Comparison of ENCODE assay signal across 13 cellular contexts in genomic region chr9:128025756-128026155, GRCh38. TPM values are rescaled to one million over a fixed set of nuclear protein-coding genes. Genes with fewer than 3 reads are reported as not detected.
DNase-seq lines count a peak whose midpoint lies in the region; ATAC-seq and TF ChIP-seq lines count a peak whose summit lies in the region.
"Had no signal": no experiment of that assay in that cellular context is flagged by ENCODE, and none has a peak within 500 bp of the region (broad histone marks: within the 10 kb centered on the region; RNA-seq: fewer than 3 reads in every experiment).

No MANE protein-coding gene starts in this region.

- peak overlapping the region; percentile 62 for H3K4me2 ChIP-seq in Loucy (ENCODE audit: low read depth, low read length, poor library complexity, severe bottlenecking)
- H3K4me2 ChIP-seq: GM23338 had no signal

- peak in 2 of 7 experiments; percentile 39 for DNase-seq in CD8-positive, alpha-beta T cell
- DNase-seq: activated gamma-delta T cell, NCI-H1105 treated with DMSO at 0.1 percent for 48 hours, upper lobe of right lung had no signal

- no peaks in the 10 kb centered on the region for H3K27me3 Mint-ChIP-seq in CD8-positive, alpha-beta T cell (ENCODE audit: low read depth)
- H3K27me3 Mint-ChIP-seq in activated naive CD8-positive, alpha-beta T cell, result no peaks in the 10 kb centered on the region

- peak overlapping the region; percentile 99 for H3K27ac Mint-ChIP-seq in CD8-positive, alpha-beta T cell
- peak overlapping the region; percentile 97 for H3K27ac Mint-ChIP-seq in activated naive CD8-positive, alpha-beta T cell
- H3K27ac Mint-ChIP-seq: GM23338 had no signal

- H3K36me3 ChIP-seq in CD8-positive, alpha-beta T cell (ENCODE audit: insufficient read depth, low read length), result no peaks in the 10 kb centered on the region
- H3K36me3 ChIP-seq in Loucy (ENCODE audit: insufficient read depth, low read length) (no peaks in the 10 kb centered on the region), neutrophil (no peaks in the 10 kb centered on the region)
- H3K36me3 ChIP-seq: prostate gland, upper lobe of right lung had no signal

- H3K9me3 ChIP-seq in CD8-positive, alpha-beta T cell (ENCODE audit: low read length), result no peaks in the 10 kb centered on the region
- H3K9me3 ChIP-seq in Loucy (ENCODE audit: insufficient read depth, low read depth, low read length) (no peaks in the 10 kb centered on the region), neutrophil (no peaks in the 10 kb centered on the region)
- H3K9me3 ChIP-seq: prostate gland, upper lobe of right lung had no signal

- no peaks in the 10 kb centered on the region for H3K36me3 Mint-ChIP-seq in CD8-positive, alpha-beta T cell
- peaks cover under 1% of the 10 kb centered on the region for H3K36me3 Mint-ChIP-seq in activated naive CD8-positive, alpha-beta T cell

- no peak overlapping the region for H2AFZ ChIP-seq in Loucy (ENCODE audit: low read length)
- H2AFZ ChIP-seq: GM23338 had no signal

- peaks cover 86% of the 10 kb centered on the region for H3K4me1 ChIP-seq in CD8-positive, alpha-beta T cell (ENCODE audit: insufficient read depth, low read length)
- peaks cover 66% of the 10 kb centered on the region for H3K4me1 ChIP-seq in Loucy (ENCODE audit: insufficient read depth, low read length, poor library complexity, severe bottlenecking)
- H3K4me1 ChIP-seq in neutrophil (ENCODE audit: control insufficient read depth in 1 of 2, insufficient read depth in 1 of 2, low read depth in 1 of 2, low read length in 1 of 2), result peaks cover 31 to 33% of the 10 kb centered on the region in 2 experiments
- H3K4me1 ChIP-seq: prostate gland had no signal

- H3K9me3 Mint-ChIP-seq in CD8-positive, alpha-beta T cell, result no peaks in the 10 kb centered on the region
- H3K9me3 Mint-ChIP-seq in activated naive CD8-positive, alpha-beta T cell (ENCODE audit: low read depth), result no peaks in the 10 kb centered on the region
- H3K9me3 Mint-ChIP-seq: GM23338 had no signal

- H3K27me3 ChIP-seq in CD8-positive, alpha-beta T cell (ENCODE audit: insufficient read depth, low read length), result no peaks in the 10 kb centered on the region
- H3K27me3 ChIP-seq in Loucy (ENCODE audit: insufficient read depth, low read length, poor library complexity, severe bottlenecking) (no peaks in the 10 kb centered on the region), neutrophil (peaks cover 9% of the 10 kb centered on the region)
- H3K27me3 ChIP-seq: upper lobe of right lung had no signal

- H3K9me2 ChIP-seq in Loucy (replicated peaks; ENCODE audit: low read depth, low read length), result no peaks in the 10 kb centered on the region

- intact Hi-C loops in CD8-positive, alpha-beta T cell (cut with DNase I, micrococcal nuclease), result loop anchor here (1.0 to 10.0 kb wide), 6 partner anchors 10 to 879 kb away; partner anchors contain the start of gene NAIF1 (in 1 of the 2)

- peak overlapping the region; percentile 61 for H3K9ac ChIP-seq in Loucy (ENCODE audit: low read depth, low read length, poor library complexity, severe bottlenecking)

- H3F3A ChIP-seq in Loucy (ENCODE audit: low read depth), result peaks cover 8% of the 10 kb centered on the region

- H3K4me3 Mint-ChIP-seq in CD8-positive, alpha-beta T cell, result peak overlapping the region; percentile 76
- peak overlapping the region; percentile 77 for H3K4me3 Mint-ChIP-seq in activated naive CD8-positive, alpha-beta T cell
- H3K4me3 Mint-ChIP-seq: GM23338 had no signal

- peaks cover 90% of the 10 kb centered on the region for H3K4me1 Mint-ChIP-seq in CD8-positive, alpha-beta T cell (ENCODE audit: low read depth)
- peaks cover 92% of the 10 kb centered on the region for H3K4me1 Mint-ChIP-seq in activated naive CD8-positive, alpha-beta T cell (ENCODE audit: low read depth)

- H4K20me1 ChIP-seq in Loucy (ENCODE audit: insufficient read depth, low read length, poor library complexity, severe bottlenecking), result no peaks in the 10 kb centered on the region

- H3K79me2 ChIP-seq in Loucy (ENCODE audit: insufficient read depth, low read length), result 0 out of 2 replicates have a peak, but pooled peaks cover 5% of the 10 kb centered on the region

- peak overlapping the region; percentile 21 for H3K4me3 ChIP-seq in CD8-positive, alpha-beta T cell (ENCODE audit: low read depth, low read length)
- peak overlapping the region; percentile 51 for H3K4me3 ChIP-seq in Loucy (ENCODE audit: low read length, poor library complexity, severe bottlenecking)
- no peak overlapping the region for H3K4me3 ChIP-seq in neutrophil (ENCODE audit: low read depth in 1 of 2, low read length in 1 of 2)
- H3K4me3 ChIP-seq: GM23338, prostate gland, upper lobe of right lung had no signal

- POLR2A ChIA-PET in CD8-positive, alpha-beta T cell (lab: Charles Lee), result interaction anchor here (0.8 to 16.9 kb wide), 15 partner anchors 10 to 255 kb away, joined by 3 to 467 read pairs (median 7); partner anchors contain the start of genes EEIG1 and NAIF1

- CTCF ChIA-PET in CD8-positive, alpha-beta T cell (lab: Charles Lee), result interaction anchor here (0.6 to 23.0 kb wide), 10 partner anchors 8 to 132 kb away, joined by 3 to 678 read pairs (median 4); partner anchors contain the start of gene EEIG1

- no peak for ATAC-seq in CD8-positive, alpha-beta T cell
- ATAC-seq in HG03095 (IDR thresholded peaks at IDR 0.05; ENCODE audit: unreplicated experiment) (no peak), GM21381 (IDR thresholded peaks at IDR 0.05; ENCODE audit: unreplicated experiment) (no peak), HG02885 (IDR thresholded peaks at IDR 0.05; ENCODE audit: poor library complexity, unreplicated experiment) (no peak)
- ATAC-seq: GM23338 had no signal

- H3K27ac ChIP-seq in CD8-positive, alpha-beta T cell (ENCODE audit: low read depth, low read length), result peak overlapping the region; percentile 76
- H3K27ac ChIP-seq in neutrophil, result peak overlapping the region; percentile 86
- H3K27ac ChIP-seq: C4-2B had no signal

- no peak for TF ChIP-seq CTCF in CD8-positive, alpha-beta T cell (IDR thresholded peaks at IDR 0.05)
- TF ChIP-seq CTCF in Loucy (conservative IDR thresholded peaks at IDR 0.05; ENCODE audit: low read length), result no peak
- TF ChIP-seq CTCF in neutrophil (IDR thresholded peaks at IDR 0.05), result no peak

RNA-seq across cellular contexts. Expression of gene NAIF1, which starts 41.4 kb away (rescaled TPM):
- 10 to 100 TPM; 14.4 to 15.0 TPM for total RNA-seq in CD8-positive, alpha-beta T cell

RNA-seq across cellular contexts. Expression of gene SLC25A25, which starts 42.3 kb away (rescaled TPM):
- 10 to 100 TPM; 12.1 to 12.2 TPM for total RNA-seq in CD8-positive, alpha-beta T cell

RNA-seq across cellular contexts. Expression of gene EEIG1, which starts 45.0 kb away (rescaled TPM):
- total RNA-seq in CD8-positive, alpha-beta T cell, result 100 to 1,000 TPM; 359 to 378 TPM

Comparison
In these comparisons a context has a peak if more than half of its experiments do, and no peak if none do; other contexts are left out.
1. H3K4me3 ChIP-seq: peak in CD8-positive, alpha-beta T cell (single experiment) and Loucy (single experiment); none in neutrophil (0 of 2).